ENCODE assay signal across 1 cellular context in the genomic region with DNA sequence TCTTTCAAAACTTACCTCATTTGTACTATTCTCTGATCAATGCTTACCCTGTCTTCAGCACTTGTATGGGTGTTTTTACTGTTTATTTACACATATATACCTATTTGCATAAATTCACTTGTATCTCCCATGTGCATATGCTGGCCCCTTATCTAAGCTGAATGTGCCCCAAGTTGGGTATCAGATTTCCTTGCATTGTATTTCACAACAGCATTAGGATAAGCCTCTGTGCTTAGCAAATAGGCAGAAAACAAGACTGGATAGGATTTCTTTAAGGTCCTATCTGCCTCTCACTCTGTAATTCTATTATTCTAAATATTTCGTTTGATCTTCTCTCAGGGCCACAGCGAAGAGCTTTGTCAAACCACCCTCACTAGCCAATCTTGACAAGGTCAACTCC.
TF ChIP-seq lines count a peak whose summit lies in the region.

No MANE protein-coding gene starts in this region.

TF ChIP-seq in SK-N-SH treated with all-trans-retinoic acid at 6 μM for 48 hours, 23 proteins besides CTCF, POLR2A, EP300 and RAD21 (continued from another document):
- no peak for TF ChIP-seq CSRNP3 (CRISPR knock-in tag; IDR thresholded peaks at IDR 0.05)
- no peak for TF ChIP-seq ARNTL (CRISPR knock-in tag; IDR thresholded peaks at IDR 0.05; ENCODE audit: borderline replicate concordance, low read depth)
- TF ChIP-seq, protein P1, sequence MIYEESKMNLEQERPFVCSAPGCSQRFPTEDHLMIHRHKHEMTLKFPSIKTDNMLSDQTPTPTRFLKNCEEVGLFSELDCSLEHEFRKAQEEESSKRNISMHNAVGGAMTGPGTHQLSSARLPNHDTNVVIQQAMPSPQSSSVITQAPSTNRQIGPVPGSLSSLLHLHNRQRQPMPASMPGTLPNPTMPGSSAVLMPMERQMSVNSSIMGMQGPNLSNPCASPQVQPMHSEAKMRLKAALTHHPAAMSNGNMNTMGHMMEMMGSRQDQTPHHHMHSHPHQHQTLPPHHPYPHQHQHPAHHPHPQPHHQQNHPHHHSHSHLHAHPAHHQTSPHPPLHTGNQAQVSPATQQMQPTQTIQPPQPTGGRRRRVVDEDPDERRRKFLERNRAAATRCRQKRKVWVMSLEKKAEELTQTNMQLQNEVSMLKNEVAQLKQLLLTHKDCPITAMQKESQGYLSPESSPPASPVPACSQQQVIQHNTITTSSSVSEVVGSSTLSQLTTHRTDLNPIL (CRISPR knock-in tag; IDR thresholded peaks at IDR 0.05; ENCODE audit: low read depth), result no peak
- TF ChIP-seq OSR1 (CRISPR knock-in tag; IDR thresholded peaks at IDR 0.05), result no peak
- TF ChIP-seq ZNF565 (CRISPR knock-in tag; conservative IDR thresholded peaks at IDR 0.05; ENCODE audit: low read depth), result no peak
- TF ChIP-seq ZNF8 (CRISPR knock-in tag; IDR thresholded peaks at IDR 0.05), result no peak
- TF ChIP-seq ZFP30 (CRISPR knock-in tag; IDR thresholded peaks at IDR 0.05), result no peak
- TF ChIP-seq BACH2 (CRISPR knock-in tag; IDR thresholded peaks at IDR 0.05; ENCODE audit: borderline replicate concordance), result no peak
- no peak for TF ChIP-seq ISL1 (CRISPR knock-in tag; IDR thresholded peaks at IDR 0.05)
- TF ChIP-seq CSDC2 (CRISPR knock-in tag; IDR thresholded peaks at IDR 0.05), result no peak
- TF ChIP-seq RARB (CRISPR knock-in tag; IDR thresholded peaks at IDR 0.05), result no peak
- TF ChIP-seq GLIS3 (CRISPR knock-in tag; IDR thresholded peaks at IDR 0.05), result no peak
- no peak for TF ChIP-seq ZFP3 (CRISPR knock-in tag; IDR thresholded peaks at IDR 0.05)
- no peak for TF ChIP-seq TCF4 (CRISPR knock-in tag; IDR thresholded peaks at IDR 0.05; ENCODE audit: borderline replicate concordance)
